Comparison of ENCODE assay signal across 30 cellular contexts in the genomic region with DNA sequence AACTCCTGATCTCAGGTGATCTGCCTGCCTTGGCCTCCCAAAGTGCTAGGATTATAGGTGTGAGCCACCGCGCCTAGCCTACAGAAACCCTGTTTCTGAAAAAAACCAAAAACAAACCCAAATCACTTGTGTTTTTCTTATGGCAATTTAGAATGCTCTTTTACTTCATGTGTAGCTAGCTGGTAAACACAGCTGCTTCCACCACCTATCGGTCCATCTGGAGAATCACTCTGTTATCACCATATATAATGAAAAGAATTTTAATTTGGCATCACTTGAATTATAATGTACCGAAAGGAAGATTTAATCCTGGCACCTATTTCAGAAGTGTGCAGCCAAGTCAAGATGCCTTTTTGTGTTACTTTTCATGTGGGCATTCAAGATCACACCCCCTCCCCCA.
"Had no signal": no experiment of that assay in that cellular context is flagged by ENCODE, and none has a peak within 500 bp of the region (broad histone marks: within the 10 kb centered on the region; RNA-seq: fewer than 3 reads in every experiment).

No MANE protein-coding gene starts in this region.

- H3K4me2 ChIP-seq: KMS-11, PC-9, SK-N-SH had no signal

- DNase-seq: activated CD4-positive, alpha-beta memory T cell treated with anti-CD3 and anti-CD28 coated beads for 36 hours; activated CD4-positive, alpha-beta T cell treated with anti-CD3 and anti-CD28 coated beads, Interleukin-2, amount 50 U/mL, for 1 hour; activated CD8-positive, alpha-beta memory T cell treated with anti-CD3 and anti-CD28 coated beads, Interleukin-2, amount 50 U/mL, for 4 hours; activated gamma-delta T cell treated with Interleukin-2 at 50 U/mL for 16 hours; activated naive CD4-positive, alpha-beta T cell treated with anti-CD3 and anti-CD28 coated beads for 36 hours; activated naive CD8-positive, alpha-beta T cell treated with anti-CD3 and anti-CD28 coated beads for 36 hours; activated T-cell treated with anti-CD3 and anti-CD28 coated beads for 4 hours; activated T-cell treated with anti-CD3 and anti-CD28 coated beads, Interleukin-2, amount 50 U/mL, for 4 hours; amygdala; MM.1S; MV-4-11; NCI-H1092 treated with DMSO at 0.1 percent for 48 hours; NCI-H1417 treated with DMSO at 0.1 percent for 48 hours; NCI-H187 treated with DMSO at 0.1 percent for 48 hours; NCI-H2081; NCI-H2171 treated with DMSO at 0.1 percent for 48 hours; NCI-H226; NCI-H446 treated with DMSO at 0.1 percent for 48 hours; NCI-H524; NCI-H69; NCI-H82; NK-92 treated with Interleukin-12 subunit alpha and Interleukin-12 subunit beta, amount 100 ng/mL, for 24 hours; PC-9; Right ventricle myocardium superior; SK-N-SH had no signal

- H2AFZ ChIP-seq: PC-9 had no signal

- H3K4me3 ChIP-seq: ascending aorta, PC-9 had no signal

- H3K9me3 Mint-ChIP-seq: activated CD4-positive, alpha-beta memory T cell treated with anti-CD3 and anti-CD28 coated beads for 36 hours; activated naive CD4-positive, alpha-beta T cell treated with anti-CD3 and anti-CD28 coated beads for 36 hours; activated naive CD8-positive, alpha-beta T cell treated with anti-CD3 and anti-CD28 coated beads for 36 hours; activated T-cell treated with anti-CD3 and anti-CD28 coated beads, Interleukin-2, amount 50 U/mL, for 4 hours; activated T-helper 1 cell treated with anti-CD3 and anti-CD28 coated beads, Interleukin-12 subunit alpha, Interleukin-12 subunit beta, Interleukin-2, Interleukin-4 antibody, amounts not matched to agents 30 ng/mL and 10 ng/mL and 1 ng/mL, durations not matched to agents 14 hours and 24 hours and 36 hours; T-helper 1 cell treated with Interleukin-12 subunit alpha and Interleukin-12 subunit beta and Interleukin-4 antibody, amounts not matched to agents 30 μg/mL and 1 μg/mL, for 36 hours; T-helper 2 cell treated with Interferon-gamma antibody and Interleukin-4, amounts not matched to agents 5 μg/mL and 100 μg/mL, for 36 hours had no signal

- ATAC-seq: activated T-cell treated with anti-CD3 and anti-CD28 coated beads, Interleukin-2, amount 50 U/mL, for 4 hours had no signal

- H3K4me3 Mint-ChIP-seq: activated CD4-positive, alpha-beta memory T cell treated with anti-CD3 and anti-CD28 coated beads for 36 hours; activated naive CD4-positive, alpha-beta T cell treated with anti-CD3 and anti-CD28 coated beads for 36 hours; activated naive CD8-positive, alpha-beta T cell treated with anti-CD3 and anti-CD28 coated beads for 36 hours; activated T-cell treated with anti-CD3 and anti-CD28 coated beads, Interleukin-2, amount 50 U/mL, for 4 hours; activated T-helper 1 cell treated with anti-CD3 and anti-CD28 coated beads, Interleukin-12 subunit alpha, Interleukin-12 subunit beta, Interleukin-2, Interleukin-4 antibody, amounts not matched to agents 30 ng/mL and 10 ng/mL and 1 ng/mL, durations not matched to agents 14 hours and 24 hours and 36 hours; T-helper 1 cell treated with Interleukin-12 subunit alpha and Interleukin-12 subunit beta and Interleukin-4 antibody, amounts not matched to agents 30 μg/mL and 1 μg/mL, for 36 hours; T-helper 2 cell treated with Interferon-gamma antibody and Interleukin-4, amounts not matched to agents 5 μg/mL and 100 μg/mL, for 36 hours had no signal

- H3K27ac Mint-ChIP-seq: activated CD4-positive, alpha-beta memory T cell treated with anti-CD3 and anti-CD28 coated beads for 36 hours; activated naive CD4-positive, alpha-beta T cell treated with anti-CD3 and anti-CD28 coated beads for 36 hours; activated naive CD8-positive, alpha-beta T cell treated with anti-CD3 and anti-CD28 coated beads for 36 hours; activated T-helper 1 cell treated with anti-CD3 and anti-CD28 coated beads, Interleukin-12 subunit alpha, Interleukin-12 subunit beta, Interleukin-2, Interleukin-4 antibody, amounts not matched to agents 30 ng/mL and 10 ng/mL and 1 ng/mL, durations not matched to agents 14 hours and 24 hours and 36 hours; T-helper 1 cell treated with Interleukin-12 subunit alpha and Interleukin-12 subunit beta and Interleukin-4 antibody, amounts not matched to agents 30 μg/mL and 1 μg/mL, for 36 hours; T-helper 2 cell treated with Interferon-gamma antibody and Interleukin-4, amounts not matched to agents 5 μg/mL and 100 μg/mL, for 36 hours had no signal

- H3K27ac ChIP-seq: ascending aorta, KMS-11, PC-9 had no signal

- H3K27me3 ChIP-seq: ascending aorta had no signal

- H3K27me3 Mint-ChIP-seq: activated CD4-positive, alpha-beta memory T cell treated with anti-CD3 and anti-CD28 coated beads for 36 hours; activated naive CD8-positive, alpha-beta T cell treated with anti-CD3 and anti-CD28 coated beads for 36 hours had no signal

- H3K9me3 ChIP-seq: ascending aorta, SK-N-SH had no signal

- H3K9ac ChIP-seq: KMS-11, SK-N-SH had no signal
